Comparison of ENCODE assay signal across 1 cellular context in the genomic region with DNA sequence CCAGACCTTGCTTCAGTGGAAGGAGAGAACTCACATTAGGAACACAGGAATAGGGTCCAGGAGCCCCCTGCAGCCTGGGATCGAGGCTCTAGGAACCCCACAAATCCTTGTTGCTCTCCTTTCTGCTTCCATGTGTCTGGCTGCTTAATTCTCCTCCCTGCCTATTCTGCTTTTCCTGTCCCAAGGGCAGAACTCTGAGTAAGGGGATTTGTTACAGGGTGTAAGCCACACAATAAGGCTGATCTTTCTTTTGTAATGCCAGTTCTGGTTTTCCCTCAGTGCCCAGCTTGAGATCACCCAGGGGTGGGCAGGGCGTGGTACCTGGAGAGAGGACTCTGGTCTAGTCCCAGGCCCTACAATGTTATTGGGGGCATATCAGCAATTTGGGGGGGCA.
TF ChIP-seq lines count a peak whose summit lies in the region.

No MANE protein-coding gene starts in this region.

TF ChIP-seq in GM23338, 12 proteins besides CTCF, POLR2A, EP300 and RAD21 (continued from another document):
- TF ChIP-seq, protein P1, sequence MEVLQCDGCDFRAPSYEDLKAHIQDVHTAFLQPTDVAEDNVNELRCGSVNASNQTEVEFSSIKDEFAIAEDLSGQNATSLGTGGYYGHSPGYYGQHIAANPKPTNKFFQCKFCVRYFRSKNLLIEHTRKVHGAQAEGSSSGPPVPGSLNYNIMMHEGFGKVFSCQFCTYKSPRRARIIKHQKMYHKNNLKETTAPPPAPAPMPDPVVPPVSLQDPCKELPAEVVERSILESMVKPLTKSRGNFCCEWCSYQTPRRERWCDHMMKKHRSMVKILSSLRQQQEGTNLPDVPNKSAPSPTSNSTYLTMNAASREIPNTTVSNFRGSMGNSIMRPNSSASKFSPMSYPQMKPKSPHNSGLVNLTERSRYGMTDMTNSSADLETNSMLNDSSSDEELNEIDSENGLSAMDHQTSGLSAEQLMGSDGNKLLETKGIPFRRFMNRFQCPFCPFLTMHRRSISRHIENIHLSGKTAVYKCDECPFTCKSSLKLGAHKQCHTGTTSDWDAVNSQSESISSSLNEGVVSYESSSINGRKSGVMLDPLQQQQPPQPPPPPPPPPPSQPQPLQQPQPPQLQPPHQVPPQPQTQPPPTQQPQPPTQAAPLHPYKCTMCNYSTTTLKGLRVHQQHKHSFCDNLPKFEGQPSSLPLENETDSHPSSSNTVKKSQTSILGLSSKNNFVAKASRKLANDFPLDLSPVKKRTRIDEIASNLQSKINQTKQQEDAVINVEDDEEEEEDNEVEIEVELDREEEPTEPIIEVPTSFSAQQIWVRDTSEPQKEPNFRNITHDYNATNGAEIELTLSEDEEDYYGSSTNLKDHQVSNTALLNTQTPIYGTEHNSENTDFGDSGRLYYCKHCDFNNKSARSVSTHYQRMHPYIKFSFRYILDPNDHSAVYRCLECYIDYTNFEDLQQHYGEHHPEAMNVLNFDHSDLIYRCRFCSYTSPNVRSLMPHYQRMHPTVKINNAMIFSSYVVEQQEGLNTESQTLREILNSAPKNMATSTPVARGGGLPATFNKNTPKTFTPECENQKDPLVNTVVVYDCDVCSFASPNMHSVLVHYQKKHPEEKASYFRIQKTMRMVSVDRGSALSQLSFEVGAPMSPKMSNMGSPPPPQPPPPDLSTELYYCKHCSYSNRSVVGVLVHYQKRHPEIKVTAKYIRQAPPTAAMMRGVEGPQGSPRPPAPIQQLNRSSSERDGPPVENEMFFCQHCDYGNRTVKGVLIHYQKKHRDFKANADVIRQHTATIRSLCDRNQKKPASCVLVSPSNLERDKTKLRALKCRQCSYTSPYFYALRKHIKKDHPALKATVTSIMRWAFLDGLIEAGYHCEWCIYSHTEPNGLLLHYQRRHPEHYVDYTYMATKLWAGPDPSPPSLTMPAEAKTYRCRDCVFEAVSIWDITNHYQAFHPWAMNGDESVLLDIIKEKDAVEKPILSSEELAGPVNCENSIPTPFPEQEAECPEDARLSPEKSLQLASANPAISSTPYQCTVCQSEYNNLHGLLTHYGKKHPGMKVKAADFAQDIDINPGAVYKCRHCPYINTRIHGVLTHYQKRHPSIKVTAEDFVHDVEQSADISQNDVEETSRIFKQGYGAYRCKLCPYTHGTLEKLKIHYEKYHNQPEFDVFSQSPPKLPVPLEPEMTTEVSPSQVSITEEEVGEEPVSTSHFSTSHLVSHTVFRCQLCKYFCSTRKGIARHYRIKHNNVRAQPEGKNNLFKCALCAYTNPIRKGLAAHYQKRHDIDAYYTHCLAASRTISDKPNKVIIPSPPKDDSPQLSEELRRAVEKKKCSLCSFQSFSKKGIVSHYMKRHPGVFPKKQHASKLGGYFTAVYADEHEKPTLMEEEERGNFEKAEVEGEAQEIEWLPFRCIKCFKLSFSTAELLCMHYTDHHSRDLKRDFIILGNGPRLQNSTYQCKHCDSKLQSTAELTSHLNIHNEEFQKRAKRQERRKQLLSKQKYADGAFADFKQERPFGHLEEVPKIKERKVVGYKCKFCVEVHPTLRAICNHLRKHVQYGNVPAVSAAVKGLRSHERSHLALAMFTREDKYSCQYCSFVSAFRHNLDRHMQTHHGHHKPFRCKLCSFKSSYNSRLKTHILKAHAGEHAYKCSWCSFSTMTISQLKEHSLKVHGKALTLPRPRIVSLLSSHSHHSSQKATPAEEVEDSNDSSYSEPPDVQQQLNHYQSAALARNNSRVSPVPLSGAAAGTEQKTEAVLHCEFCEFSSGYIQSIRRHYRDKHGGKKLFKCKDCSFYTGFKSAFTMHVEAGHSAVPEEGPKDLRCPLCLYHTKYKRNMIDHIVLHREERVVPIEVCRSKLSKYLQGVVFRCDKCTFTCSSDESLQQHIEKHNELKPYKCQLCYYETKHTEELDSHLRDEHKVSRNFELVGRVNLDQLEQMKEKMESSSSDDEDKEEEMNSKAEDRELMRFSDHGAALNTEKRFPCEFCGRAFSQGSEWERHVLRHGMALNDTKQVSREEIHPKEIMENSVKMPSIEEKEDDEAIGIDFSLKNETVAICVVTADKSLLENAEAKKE (CRISPR knock-in tag; IDR thresholded peaks at IDR 0.05) = no peak
- no peak for TF ChIP-seq EZH2 (IDR thresholded peaks at IDR 0.05; ENCODE audit: low read depth, unreplicated experiment)
- TF ChIP-seq CREB1 (CRISPR knock-in tag; IDR thresholded peaks at IDR 0.05; ENCODE audit: low read depth) = no peak
- no peak for TF ChIP-seq STAT1 (IDR thresholded peaks at IDR 0.05; ENCODE audit: unreplicated experiment)
- TF ChIP-seq NANOG (IDR thresholded peaks at IDR 0.05; ENCODE audit: borderline replicate concordance) = no peak
